In the genomic region with DNA sequence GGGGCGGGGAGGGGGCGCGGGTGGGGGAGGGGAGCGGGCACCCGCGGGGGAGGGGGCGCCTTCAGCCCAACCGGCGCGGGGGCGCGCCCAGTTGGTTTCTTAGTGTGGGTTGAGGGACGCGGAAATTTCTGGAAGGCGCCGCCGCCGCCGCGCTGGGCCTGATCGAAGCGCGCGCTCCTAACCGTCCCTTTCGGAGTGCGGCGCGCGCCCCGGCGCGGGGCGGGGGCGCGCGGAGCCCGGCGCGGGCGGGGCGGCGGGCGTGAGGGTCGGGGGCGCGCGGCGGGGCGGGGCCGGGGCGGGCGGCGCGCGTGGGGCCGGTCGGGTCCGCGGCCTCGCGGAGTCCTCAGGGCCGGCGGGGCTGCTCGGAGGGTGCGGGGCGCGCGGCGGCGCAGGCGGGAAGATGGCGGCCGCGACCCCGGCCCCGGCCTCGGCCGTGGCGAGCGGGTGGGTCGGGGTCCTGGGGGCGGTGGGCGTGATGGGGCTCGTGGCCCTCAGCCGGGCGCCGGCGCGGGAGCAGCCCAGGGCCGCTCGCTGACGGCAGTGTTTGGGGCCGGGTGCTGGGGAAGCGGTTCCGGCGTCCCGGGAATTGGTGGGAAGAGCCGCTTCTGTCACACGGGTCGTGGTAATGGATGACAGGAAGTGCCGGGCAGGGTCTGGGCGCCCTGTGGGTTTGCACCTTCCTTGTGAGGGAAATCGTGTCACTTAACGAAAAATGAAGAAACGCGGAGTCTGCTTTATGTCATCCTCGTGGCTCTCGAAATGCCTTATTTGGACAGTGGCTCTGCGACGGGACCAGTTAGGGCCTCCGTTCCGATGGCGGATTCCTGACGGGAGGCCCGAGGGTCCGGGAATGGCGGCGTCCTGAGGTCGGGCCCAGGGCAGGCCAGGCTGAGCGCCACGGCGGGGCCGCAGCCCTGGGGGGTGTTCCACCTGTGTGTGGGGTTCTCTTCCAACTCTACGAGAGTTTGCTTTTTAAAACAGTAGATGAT, we compare ENCODE assay signal across 1 cellular context.
A peak's percentile ranks its signal among the peaks of the same experiment; 100 is the strongest.
TF ChIP-seq lines count a peak whose summit lies in the region.

No MANE protein-coding gene starts in this region.

TF ChIP-seq in HepG2, 621 proteins besides CTCF, POLR2A, EP300 and RAD21 (continued from another document and continues in another):
- TF ChIP-seq, protein P1, sequence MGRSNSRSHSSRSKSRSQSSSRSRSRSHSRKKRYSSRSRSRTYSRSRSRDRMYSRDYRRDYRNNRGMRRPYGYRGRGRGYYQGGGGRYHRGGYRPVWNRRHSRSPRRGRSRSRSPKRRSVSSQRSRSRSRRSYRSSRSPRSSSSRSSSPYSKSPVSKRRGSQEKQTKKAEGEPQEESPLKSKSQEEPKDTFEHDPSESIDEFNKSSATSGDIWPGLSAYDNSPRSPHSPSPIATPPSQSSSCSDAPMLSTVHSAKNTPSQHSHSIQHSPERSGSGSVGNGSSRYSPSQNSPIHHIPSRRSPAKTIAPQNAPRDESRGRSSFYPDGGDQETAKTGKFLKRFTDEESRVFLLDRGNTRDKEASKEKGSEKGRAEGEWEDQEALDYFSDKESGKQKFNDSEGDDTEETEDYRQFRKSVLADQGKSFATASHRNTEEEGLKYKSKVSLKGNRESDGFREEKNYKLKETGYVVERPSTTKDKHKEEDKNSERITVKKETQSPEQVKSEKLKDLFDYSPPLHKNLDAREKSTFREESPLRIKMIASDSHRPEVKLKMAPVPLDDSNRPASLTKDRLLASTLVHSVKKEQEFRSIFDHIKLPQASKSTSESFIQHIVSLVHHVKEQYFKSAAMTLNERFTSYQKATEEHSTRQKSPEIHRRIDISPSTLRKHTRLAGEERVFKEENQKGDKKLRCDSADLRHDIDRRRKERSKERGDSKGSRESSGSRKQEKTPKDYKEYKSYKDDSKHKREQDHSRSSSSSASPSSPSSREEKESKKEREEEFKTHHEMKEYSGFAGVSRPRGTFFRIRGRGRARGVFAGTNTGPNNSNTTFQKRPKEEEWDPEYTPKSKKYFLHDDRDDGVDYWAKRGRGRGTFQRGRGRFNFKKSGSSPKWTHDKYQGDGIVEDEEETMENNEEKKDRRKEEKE (IDR thresholded peaks at IDR 0.05): no peak
- TF ChIP-seq ZNF33B (CRISPR knock-in tag; IDR thresholded peaks at IDR 0.05): no peak
- no peak for TF ChIP-seq ZNF724P (CRISPR knock-in tag; IDR thresholded peaks at IDR 0.05; ENCODE audit: borderline replicate concordance)
- TF ChIP-seq ZNF674 (CRISPR knock-in tag; IDR thresholded peaks at IDR 0.05; ENCODE audit: low read depth): no peak
- no peak for TF ChIP-seq FOXA3 (CRISPR knock-in tag; IDR thresholded peaks at IDR 0.05)
- peak; percentile 26; the same call in 1 of the 2 replicates for TF ChIP-seq ZNF501 (CRISPR knock-in tag; IDR thresholded peaks at IDR 0.05)
- TF ChIP-seq NAIF1 (CRISPR knock-in tag; IDR thresholded peaks at IDR 0.05; ENCODE audit: borderline replicate concordance): no peak
- no peak for TF ChIP-seq ZNF75D (CRISPR knock-in tag; IDR thresholded peaks at IDR 0.05; ENCODE audit: borderline replicate concordance)
- peak; percentile 42; the same call in 1 of the 2 replicates for TF ChIP-seq RFXAP (CRISPR knock-in tag; IDR thresholded peaks at IDR 0.05; ENCODE audit: borderline replicate concordance)
- peak; percentile 27 for TF ChIP-seq IKZF4 (CRISPR knock-in tag; IDR thresholded peaks at IDR 0.05; ENCODE audit: borderline replicate concordance, low read depth, not compliant biosample characterization)
- TF ChIP-seq, protein P2, sequence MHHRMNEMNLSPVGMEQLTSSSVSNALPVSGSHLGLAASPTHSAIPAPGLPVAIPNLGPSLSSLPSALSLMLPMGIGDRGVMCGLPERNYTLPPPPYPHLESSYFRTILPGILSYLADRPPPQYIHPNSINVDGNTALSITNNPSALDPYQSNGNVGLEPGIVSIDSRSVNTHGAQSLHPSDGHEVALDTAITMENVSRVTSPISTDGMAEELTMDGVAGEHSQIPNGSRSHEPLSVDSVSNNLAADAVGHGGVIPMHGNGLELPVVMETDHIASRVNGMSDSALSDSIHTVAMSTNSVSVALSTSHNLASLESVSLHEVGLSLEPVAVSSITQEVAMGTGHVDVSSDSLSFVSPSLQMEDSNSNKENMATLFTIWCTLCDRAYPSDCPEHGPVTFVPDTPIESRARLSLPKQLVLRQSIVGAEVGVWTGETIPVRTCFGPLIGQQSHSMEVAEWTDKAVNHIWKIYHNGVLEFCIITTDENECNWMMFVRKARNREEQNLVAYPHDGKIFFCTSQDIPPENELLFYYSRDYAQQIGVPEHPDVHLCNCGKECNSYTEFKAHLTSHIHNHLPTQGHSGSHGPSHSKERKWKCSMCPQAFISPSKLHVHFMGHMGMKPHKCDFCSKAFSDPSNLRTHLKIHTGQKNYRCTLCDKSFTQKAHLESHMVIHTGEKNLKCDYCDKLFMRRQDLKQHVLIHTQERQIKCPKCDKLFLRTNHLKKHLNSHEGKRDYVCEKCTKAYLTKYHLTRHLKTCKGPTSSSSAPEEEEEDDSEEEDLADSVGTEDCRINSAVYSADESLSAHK (CRISPR knock-in tag; IDR thresholded peaks at IDR 0.05; ENCODE audit: borderline replicate concordance): no peak
- TF ChIP-seq ZNF607 (CRISPR knock-in tag; IDR thresholded peaks at IDR 0.05; ENCODE audit: borderline replicate concordance): no peak
- no peak for TF ChIP-seq HMG20A (CRISPR knock-in tag; IDR thresholded peaks at IDR 0.05; ENCODE audit: borderline replicate concordance)
- no peak for TF ChIP-seq LBX2 (CRISPR knock-in tag; IDR thresholded peaks at IDR 0.05; ENCODE audit: borderline replicate concordance)
- TF ChIP-seq ZNF17 (CRISPR knock-in tag; IDR thresholded peaks at IDR 0.05): no peak
- no peak for TF ChIP-seq TMF1 (CRISPR knock-in tag; IDR thresholded peaks at IDR 0.05; ENCODE audit: low read depth)
- TF ChIP-seq THYN1 (CRISPR knock-in tag; IDR thresholded peaks at IDR 0.05; ENCODE audit: borderline replicate concordance, low read depth): no peak
- no peak for TF ChIP-seq ZNF766 (CRISPR knock-in tag; IDR thresholded peaks at IDR 0.05; ENCODE audit: borderline replicate concordance)
- no peak for TF ChIP-seq MAFK (conservative IDR thresholded peaks at IDR 0.05 in 1 of 2, IDR thresholded peaks at IDR 0.05 in 1 of 2; ENCODE audit: low read length in 2 of 2)
- TF ChIP-seq XRCC5 (optimal IDR thresholded peaks at IDR 0.05; ENCODE audit: low read length): no peak
- TF ChIP-seq SALL1 (CRISPR knock-in tag; IDR thresholded peaks at IDR 0.05): peak; percentile 47; the same call in 1 of the 2 replicates
- TF ChIP-seq MIER3 (CRISPR knock-in tag; IDR thresholded peaks at IDR 0.05; ENCODE audit: borderline replicate concordance): no peak
- TF ChIP-seq SRSF1 (optimal IDR thresholded peaks at IDR 0.05; ENCODE audit: low read depth, low read length): no peak
- no peak for TF ChIP-seq HCFC1 (IDR thresholded peaks at IDR 0.05; ENCODE audit: low read depth, low read length)
- no peak for TF ChIP-seq MYNN (CRISPR knock-in tag; IDR thresholded peaks at IDR 0.05; ENCODE audit: low read depth)
- TF ChIP-seq RFX1 (IDR thresholded peaks at IDR 0.05): no peak
- TF ChIP-seq ZNF781 (CRISPR knock-in tag; IDR thresholded peaks at IDR 0.05; ENCODE audit: borderline replicate concordance, not compliant biosample characterization): no peak
- TF ChIP-seq, protein P3, sequence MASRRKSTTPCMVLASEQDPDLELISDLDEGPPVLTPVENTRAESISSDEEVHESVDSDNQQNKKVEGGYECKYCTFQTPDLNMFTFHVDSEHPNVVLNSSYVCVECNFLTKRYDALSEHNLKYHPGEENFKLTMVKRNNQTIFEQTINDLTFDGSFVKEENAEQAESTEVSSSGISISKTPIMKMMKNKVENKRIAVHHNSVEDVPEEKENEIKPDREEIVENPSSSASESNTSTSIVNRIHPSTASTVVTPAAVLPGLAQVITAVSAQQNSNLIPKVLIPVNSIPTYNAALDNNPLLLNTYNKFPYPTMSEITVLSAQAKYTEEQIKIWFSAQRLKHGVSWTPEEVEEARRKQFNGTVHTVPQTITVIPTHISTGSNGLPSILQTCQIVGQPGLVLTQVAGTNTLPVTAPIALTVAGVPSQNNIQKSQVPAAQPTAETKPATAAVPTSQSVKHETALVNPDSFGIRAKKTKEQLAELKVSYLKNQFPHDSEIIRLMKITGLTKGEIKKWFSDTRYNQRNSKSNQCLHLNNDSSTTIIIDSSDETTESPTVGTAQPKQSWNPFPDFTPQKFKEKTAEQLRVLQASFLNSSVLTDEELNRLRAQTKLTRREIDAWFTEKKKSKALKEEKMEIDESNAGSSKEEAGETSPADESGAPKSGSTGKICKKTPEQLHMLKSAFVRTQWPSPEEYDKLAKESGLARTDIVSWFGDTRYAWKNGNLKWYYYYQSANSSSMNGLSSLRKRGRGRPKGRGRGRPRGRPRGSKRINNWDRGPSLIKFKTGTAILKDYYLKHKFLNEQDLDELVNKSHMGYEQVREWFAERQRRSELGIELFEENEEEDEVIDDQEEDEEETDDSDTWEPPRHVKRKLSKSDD (CRISPR knock-in tag; IDR thresholded peaks at IDR 0.05; ENCODE audit: low read depth): no peak
- TF ChIP-seq ZNF350 (CRISPR knock-in tag; IDR thresholded peaks at IDR 0.05; ENCODE audit: borderline replicate concordance, low read depth): no peak
- TF ChIP-seq JUND (CRISPR knock-in tag; IDR thresholded peaks at IDR 0.05): no peak
- TF ChIP-seq ZNF335 (CRISPR knock-in tag; IDR thresholded peaks at IDR 0.05): no peak
- no peak for TF ChIP-seq PHF5A (CRISPR knock-in tag; IDR thresholded peaks at IDR 0.05; ENCODE audit: low read depth, unreplicated experiment)
- no peak for TF ChIP-seq POGZ (CRISPR knock-in tag; IDR thresholded peaks at IDR 0.05)
- TF ChIP-seq ZNF891 (CRISPR knock-in tag; IDR thresholded peaks at IDR 0.05): 0 out of 2 replicates have a peak, but pooled peaks have one; percentile 24
- TF ChIP-seq ZNF225 (CRISPR knock-in tag; IDR thresholded peaks at IDR 0.05): peak; percentile 71; the same call in 1 of the 2 replicates
- TF ChIP-seq ASH2L (IDR thresholded peaks at IDR 0.05; ENCODE audit: insufficient read length, low read depth, low read length): peak; percentile 56
- no peak for TF ChIP-seq KDM1A (CRISPR knock-in tag; IDR thresholded peaks at IDR 0.05)
- TF ChIP-seq ATRX (CRISPR knock-in tag; IDR thresholded peaks at IDR 0.05; ENCODE audit: borderline replicate concordance): no peak
- no peak for TF ChIP-seq ZNF577 (CRISPR knock-in tag; IDR thresholded peaks at IDR 0.05; ENCODE audit: borderline replicate concordance, low read depth)
- TF ChIP-seq SP2 (CRISPR knock-in tag; IDR thresholded peaks at IDR 0.05): no peak
- TF ChIP-seq, protein P4, sequence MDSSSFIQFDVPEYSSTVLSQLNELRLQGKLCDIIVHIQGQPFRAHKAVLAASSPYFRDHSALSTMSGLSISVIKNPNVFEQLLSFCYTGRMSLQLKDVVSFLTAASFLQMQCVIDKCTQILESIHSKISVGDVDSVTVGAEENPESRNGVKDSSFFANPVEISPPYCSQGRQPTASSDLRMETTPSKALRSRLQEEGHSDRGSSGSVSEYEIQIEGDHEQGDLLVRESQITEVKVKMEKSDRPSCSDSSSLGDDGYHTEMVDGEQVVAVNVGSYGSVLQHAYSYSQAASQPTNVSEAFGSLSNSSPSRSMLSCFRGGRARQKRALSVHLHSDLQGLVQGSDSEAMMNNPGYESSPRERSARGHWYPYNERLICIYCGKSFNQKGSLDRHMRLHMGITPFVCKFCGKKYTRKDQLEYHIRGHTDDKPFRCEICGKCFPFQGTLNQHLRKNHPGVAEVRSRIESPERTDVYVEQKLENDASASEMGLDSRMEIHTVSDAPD (CRISPR knock-in tag; IDR thresholded peaks at IDR 0.05): no peak
- no peak for TF ChIP-seq ETS1 (CRISPR knock-in tag; IDR thresholded peaks at IDR 0.05)
- no peak for TF ChIP-seq MEIS1 (CRISPR knock-in tag; IDR thresholded peaks at IDR 0.05; ENCODE audit: borderline replicate concordance)
- TF ChIP-seq ZBTB3 (CRISPR knock-in tag; IDR thresholded peaks at IDR 0.05; ENCODE audit: borderline replicate concordance, low read depth): no peak
- TF ChIP-seq GATA4 (IDR thresholded peaks at IDR 0.05; ENCODE audit: borderline replicate concordance, low read depth): no peak
- TF ChIP-seq CHCHD3 (CRISPR knock-in tag; IDR thresholded peaks at IDR 0.05): no peak
- no peak for TF ChIP-seq ZMYM4 (CRISPR knock-in tag; IDR thresholded peaks at IDR 0.05)
- peak; percentile 29; the same call in 1 of the 2 replicates for TF ChIP-seq PATZ1 (CRISPR knock-in tag; IDR thresholded peaks at IDR 0.05)
- TF ChIP-seq ZMAT5 (CRISPR knock-in tag; IDR thresholded peaks at IDR 0.05; ENCODE audit: borderline replicate concordance, low read depth): no peak
- no peak for TF ChIP-seq MAZ (IDR thresholded peaks at IDR 0.05; ENCODE audit: borderline replicate concordance, low read depth, low read length)
- TF ChIP-seq MAZ (CRISPR knock-in tag; IDR thresholded peaks at IDR 0.05; ENCODE audit: low read depth): no peak
